ENCODE assay signal across 26 cellular contexts in the genomic region with DNA sequence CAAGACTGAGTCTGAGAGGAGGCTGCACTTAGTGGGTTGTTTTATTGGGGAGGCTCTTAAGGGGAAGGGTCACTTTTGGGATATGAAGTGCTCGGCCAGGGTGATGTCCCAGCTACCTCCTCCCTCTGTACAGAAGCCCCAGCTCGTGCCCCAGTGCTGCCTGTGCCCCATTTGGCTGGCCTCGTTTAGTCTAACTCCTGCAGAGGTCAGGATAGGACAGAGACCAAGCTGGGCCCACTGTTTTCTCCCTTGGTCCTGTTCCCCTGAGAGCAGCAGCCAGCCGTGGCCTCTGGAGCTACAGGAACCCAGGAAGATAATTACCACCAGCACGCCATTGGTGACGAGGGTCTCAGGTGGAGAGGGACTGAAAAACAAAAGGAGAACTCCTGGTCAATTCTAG. TPM values are rescaled to one million over a fixed set of nuclear protein-coding genes. Genes with fewer than 3 reads are reported as not detected.
DNase-seq lines count a peak whose midpoint lies in the region; ATAC-seq, FAIRE-seq and TF ChIP-seq lines count a peak whose summit lies in the region.
"Had no signal": no experiment of that assay in that cellular context is flagged by ENCODE, and none has a peak within 500 bp of the region (broad histone marks: within the 10 kb centered on the region; RNA-seq: fewer than 3 reads in every experiment).

No MANE protein-coding gene starts in this region.

- H3K4me3 ChIP-seq in right atrium auricular region = no peak overlapping the region
- H3K4me3 ChIP-seq in left ventricle myocardium inferior = no peak overlapping the region
- no peak overlapping the region for H3K4me3 ChIP-seq in kidney (ENCODE audit: low read length in 2 of 2)
- H3K4me3 ChIP-seq: A549; BLaER1 treated with 17β-estradiol and CSF1 and Interleukin-3, amounts not matched to agents 10 nM and 100 nM; HAP-1 had no signal

- H3K36me3 ChIP-seq in right atrium auricular region (no peaks in the 10 kb centered on the region), left ventricle myocardium inferior (no peaks in the 10 kb centered on the region), kidney (ENCODE audit: control insufficient read depth in 1 of 2, insufficient read depth in 2 of 2, low read length in 2 of 2) (no peaks in the 10 kb centered on the region)
- H3K36me3 ChIP-seq: BE2C; BLaER1 treated with 17β-estradiol and CSF1 and Interleukin-3, amounts not matched to agents 10 nM and 100 nM; HAP-1 had no signal

- H3K9ac ChIP-seq in kidney (ENCODE audit: low read length in 2 of 2) = no peak overlapping the region
- H3K9ac ChIP-seq: BLaER1 treated with 17β-estradiol and CSF1 and Interleukin-3, amounts not matched to agents 10 nM and 100 nM had no signal

- H3K27me3 ChIP-seq in right atrium auricular region (no peaks in the 10 kb centered on the region), left ventricle myocardium inferior (ENCODE audit: low read depth) (no peaks in the 10 kb centered on the region)
- H3K27me3 ChIP-seq: BE2C; BLaER1 treated with 17β-estradiol and CSF1 and Interleukin-3, amounts not matched to agents 10 nM and 100 nM had no signal

- ATAC-seq in Right ventricle myocardium superior (ENCODE audit: poor library complexity) (peak; percentile 81), GM21825 (IDR thresholded peaks at IDR 0.05; ENCODE audit: unreplicated experiment) (no peak)
- ATAC-seq: A549 had no signal

- DNase-seq in Right ventricle myocardium superior (no peak), right atrium auricular region (ENCODE audit: low spot score) (no peak), left ventricle myocardium inferior (no peak), kidney (peak; percentile 59), D341Med (ENCODE audit: low spot score) (no peak), NCI-H82 (lab: John Stamatoyannopoulos, UW) (no peak)
- DNase-seq: 8988T; ACHN; AML-193; BE2C; Calu3; CD4-positive, alpha-beta T cell; COR-L47; DMS153; DND-41; GOT3; HFFc6 had no signal

- H3K9me3 ChIP-seq in right atrium auricular region = no peaks in the 10 kb centered on the region
- H3K9me3 ChIP-seq in left ventricle myocardium inferior (replicated peaks) = no peaks in the 10 kb centered on the region
- H3K9me3 ChIP-seq in kidney (ENCODE audit: control insufficient read depth in 1 of 2, low read length in 2 of 2) = peaks cover 0 to 3% of the 10 kb centered on the region in 2 donors
- H3K9me3 ChIP-seq: A549, BE2C, HAP-1 had no signal

- FAIRE-seq in kidney (lab: Jason Lieb, UNC) = no peak
- FAIRE-seq: A549, G401.6, GM12892, GM19239, H54 had no signal

- TF ChIP-seq CTCF in right atrium auricular region (IDR thresholded peaks at IDR 0.05) = no peak
- peak; percentile 16 for TF ChIP-seq CTCF in left ventricle myocardium inferior (IDR thresholded peaks at IDR 0.05; ENCODE audit: borderline replicate concordance)
- no peak for TF ChIP-seq CTCF in kidney (IDR thresholded peaks at IDR 0.05; ENCODE audit: borderline replicate concordance, extremely low read depth, insufficient read depth)

- intact Hi-C loops in Right ventricle myocardium superior (cut with DNase I) (no loop called here), left ventricle myocardium inferior (cut with micrococcal nuclease) (no loop called here), kidney (cut with DNase I) (no loop called here)

- H3K4me1 ChIP-seq in right atrium auricular region (no peaks in the 10 kb centered on the region), left ventricle myocardium inferior (peaks cover 6% of the 10 kb centered on the region), kidney (ENCODE audit: control insufficient read depth in 1 of 2, insufficient read depth in 1 of 2, low read depth in 1 of 2, low read length in 2 of 2) (no peaks in the 10 kb centered on the region)
- H3K4me1 ChIP-seq: A549, BE2C, HAP-1 had no signal

- H3K27ac ChIP-seq in right atrium auricular region (no peak overlapping the region), left ventricle myocardium inferior (replicated peaks) (no peak overlapping the region), kidney (ENCODE audit: low read depth in 2 of 2, low read length in 2 of 2) (no peak overlapping the region)
- H3K27ac ChIP-seq: A549; BLaER1 treated with 17β-estradiol and CSF1 and Interleukin-3, amounts not matched to agents 10 nM and 100 nM had no signal

RNA-seq across cellular contexts. Expression of gene PLA2G4E, which starts 18.5 kb away (rescaled TPM):
- total RNA-seq in Right ventricle myocardium superior (not detected), right atrium auricular region (under 1 TPM in 1 of 2 donors, not detected in 1; 0.11 TPM), left ventricle myocardium inferior (not detected), kidney (not detected)
- not detected for polyA plus RNA-seq in kidney (ENCODE audit: insufficient read depth, low read depth, low replicate concordance)
- total RNA-seq: CD4-positive, alpha-beta T cell; HFFc6 had no signal
- polyA plus RNA-seq: CD14-positive monocyte had no signal

RNA-seq across cellular contexts. Expression of gene EHD4, which starts 30.0 kb away (rescaled TPM):
- total RNA-seq in Right ventricle myocardium superior (47.2 TPM), right atrium auricular region (10 to 100 TPM; 22.2 to 26.3 TPM), left ventricle myocardium inferior (46.4 TPM), kidney (38.5 TPM)
- 15.7 TPM for polyA plus RNA-seq in kidney (ENCODE audit: insufficient read depth, low read depth, low replicate concordance)
